ENCODE assay signal across 10 cellular contexts in the genomic region with DNA sequence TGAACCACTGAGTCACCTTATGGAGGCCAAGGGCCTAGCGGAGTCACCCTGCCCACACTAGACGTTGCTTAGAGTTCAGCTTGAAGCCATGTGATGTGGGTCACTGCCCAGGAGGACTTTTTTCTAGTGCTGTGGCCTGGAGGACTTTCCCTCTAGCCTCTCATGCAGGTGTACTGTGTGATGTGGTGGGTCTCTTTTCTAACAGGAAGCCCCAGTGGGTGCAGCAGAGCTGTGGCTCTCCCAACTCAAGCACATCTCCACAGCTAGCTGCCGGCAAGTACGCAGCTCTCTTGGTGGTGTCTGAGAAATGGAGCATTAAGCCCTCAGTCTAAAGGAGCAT.
DNase-seq lines count a peak whose midpoint lies in the region; ATAC-seq lines count a peak whose summit lies in the region.
"Had no signal": no experiment of that assay in that cellular context is flagged by ENCODE, and none has a peak within 500 bp of the region (broad histone marks: within the 10 kb centered on the region; RNA-seq: fewer than 3 reads in every experiment).

No MANE protein-coding gene starts in this region.

- H3K4me1 ChIP-seq in BLaER1 treated with 17β-estradiol and CSF1 and Interleukin-3, amounts not matched to agents 10 nM and 100 nM, result peaks cover 10 to 25% (median 22%) of the 10 kb centered on the region in 10 experiments
- H3K4me1 ChIP-seq: BE2C had no signal

- H3K4me3 ChIP-seq in BLaER1 treated with 17β-estradiol and CSF1 and Interleukin-3, amounts not matched to agents 10 nM and 100 nM, result no peak overlapping the region

- peaks cover 12 to 64% (median 32%) of the 10 kb centered on the region in 11 experiments; a peak in 20 of 22 replicates for H3K36me3 ChIP-seq in BLaER1 treated with 17β-estradiol and CSF1 and Interleukin-3, amounts not matched to agents 10 nM and 100 nM
- H3K36me3 ChIP-seq: BE2C had no signal

- peaks cover 63 to 100% (median 96%) of the 10 kb centered on the region in 11 experiments for H4K20me1 ChIP-seq in BLaER1 treated with 17β-estradiol and CSF1 and Interleukin-3, amounts not matched to agents 10 nM and 100 nM

- H3K27ac ChIP-seq in BLaER1 treated with 17β-estradiol and CSF1 and Interleukin-3, amounts not matched to agents 10 nM and 100 nM, result no peak overlapping the region

- peak overlapping the region in 8 of 11 experiments; percentile 3 to 52 (median 28); a peak in 10 of 22 replicates for H3K4me2 ChIP-seq in BLaER1 treated with 17β-estradiol and CSF1 and Interleukin-3, amounts not matched to agents 10 nM and 100 nM

- ATAC-seq in GM18873 (IDR thresholded peaks at IDR 0.05; ENCODE audit: low FRiP score, unreplicated experiment) (peak; percentile 59), HG03196 (IDR thresholded peaks at IDR 0.05; ENCODE audit: unreplicated experiment) (peak; percentile 58), HG02840 (IDR thresholded peaks at IDR 0.05; ENCODE audit: low FRiP score, unreplicated experiment) (no peak)

- H3K27me3 ChIP-seq in BLaER1 treated with 17β-estradiol and CSF1 and Interleukin-3, amounts not matched to agents 10 nM and 100 nM, result no peaks in the 10 kb centered on the region
- H3K27me3 ChIP-seq: BE2C had no signal

- H3K9me3 ChIP-seq in BLaER1 treated with 17β-estradiol and CSF1 and Interleukin-3, amounts not matched to agents 10 nM and 100 nM (replicated peaks in 1 of 11), result peaks cover 0 to 21% (median 8%) of the 10 kb centered on the region in 11 experiments; a peak in 14 of 22 replicates

- no peak overlapping the region for H3K9ac ChIP-seq in BLaER1 treated with 17β-estradiol and CSF1 and Interleukin-3, amounts not matched to agents 10 nM and 100 nM

- DNase-seq in activated gamma-delta T cell treated with anti-CD3 and anti-CD28 coated beads, Interleukin-2, amount 50 U/mL, for 16 hours (ENCODE audit: low read depth), result peak; percentile 12
- no peak for DNase-seq in D341Med (ENCODE audit: low spot score)
- DNase-seq in SHP77 treated with DMSO at 0.1 percent for 48 hours (lab: John Stamatoyannopoulos, UW), result no peak
- no peak for DNase-seq in NCI-H526 treated with DMSO at 0.1 percent for 48 hours (lab: John Stamatoyannopoulos, UW)
- DNase-seq: BE2C, hypothalamus had no signal
